Comparison of ENCODE assay signal across 19 cellular contexts in genomic region chr14:94970937-94971730, GRCh38.
DNase-seq lines count a peak whose midpoint lies in the region; ATAC-seq, FAIRE-seq and TF ChIP-seq lines count a peak whose summit lies in the region.
"Had no signal": no experiment of that assay in that cellular context is flagged by ENCODE, and none has a peak within 500 bp of the region (broad histone marks: within the 10 kb centered on the region; RNA-seq: fewer than 3 reads in every experiment).

No MANE protein-coding gene starts in this region.

- no peak for FAIRE-seq in A549 (lab: Jason Lieb, UNC)
- FAIRE-seq: A204.1, GM12892 had no signal

- H3K27ac ChIP-seq in A549 (no peak overlapping the region), heart left ventricle (peak overlapping the region in 10 of 12 donors; percentile 8 to 79 (median 52)), psoas muscle (peak overlapping the region; percentile 48)
- H3K27ac ChIP-seq: epithelial cell of prostate had no signal

- TF ChIP-seq CTCF in A549 (IDR thresholded peaks at IDR 0.05) (no peak), brain (conservative IDR thresholded peaks at IDR 0.05) (no peak), heart left ventricle (IDR thresholded peaks at IDR 0.05) (no peak), psoas muscle (IDR thresholded peaks at IDR 0.05) (no peak)

- peak overlapping the region in 3 of 5 experiments; percentile 2 to 33 (median 11) for H3K4me3 Mint-ChIP-seq in brain
- H3K4me3 Mint-ChIP-seq in activated T-helper 1 cell treated with anti-CD3 and anti-CD28 coated beads, Interleukin-12 subunit alpha, Interleukin-12 subunit beta, Interleukin-2, Interleukin-4 antibody, amounts not matched to agents 30 ng/mL and 10 ng/mL and 1 ng/mL, durations not matched to agents 14 hours and 24 hours and 36 hours = no peak overlapping the region
- H3K4me3 Mint-ChIP-seq: activated naive CD4-positive, alpha-beta T cell treated with anti-CD3 and anti-CD28 coated beads, Interleukin-2, amount 50 U/mL, for 24 hours; CD8-positive, alpha-beta T cell; stimulated activated naive CD8-positive, alpha-beta T cell treated with anti-CD3 and anti-CD28 coated beads, Interleukin-15, amount 100 ng/mL, for 72 hours had no signal

- H3K36me3 Mint-ChIP-seq in brain = no peaks in the 10 kb centered on the region
- no peaks in the 10 kb centered on the region for H3K36me3 Mint-ChIP-seq in activated T-helper 1 cell treated with anti-CD3 and anti-CD28 coated beads, Interleukin-12 subunit alpha, Interleukin-12 subunit beta, Interleukin-2, Interleukin-4 antibody, amounts not matched to agents 30 ng/mL and 10 ng/mL and 1 ng/mL, durations not matched to agents 14 hours and 24 hours and 36 hours (ENCODE audit: low read depth)
- H3K36me3 Mint-ChIP-seq: activated naive CD4-positive, alpha-beta T cell treated with anti-CD3 and anti-CD28 coated beads, Interleukin-2, amount 50 U/mL, for 24 hours; CD8-positive, alpha-beta T cell had no signal

- H3K4me1 ChIP-seq in A549 (no peaks in the 10 kb centered on the region), heart left ventricle (peaks cover 0 to 8% (median 0%) of the 10 kb centered on the region in 12 donors), psoas muscle (no peaks in the 10 kb centered on the region)

- H3K27me3 ChIP-seq in heart left ventricle (no peaks in the 10 kb centered on the region), psoas muscle (ENCODE audit: insufficient read depth in 3 of 3, low read length in 2 of 3) (no peaks in the 10 kb centered on the region)

- intact Hi-C loops in heart left ventricle (cut with DNase I) (no loop called here), psoas muscle (cut with DNase I) (no loop called here)
- intact Hi-C loops in activated T-helper 1 cell treated with anti-CD3 and anti-CD28 coated beads, Interleukin-12 subunit alpha, Interleukin-12 subunit beta, Interleukin-2, Interleukin-4 antibody, amounts not matched to agents 30 ng/mL and 10 ng/mL and 1 ng/mL, durations not matched to agents 14 hours and 24 hours and 36 hours (cut with micrococcal nuclease) = no loop called here

- no peak for TF ChIP-seq EP300 in A549 (IDR thresholded peaks at IDR 0.05)

- peaks cover 25% of the 10 kb centered on the region for H3K27me3 Mint-ChIP-seq in brain
- peaks cover 12% of the 10 kb centered on the region for H3K27me3 Mint-ChIP-seq in activated T-helper 1 cell treated with anti-CD3 and anti-CD28 coated beads, Interleukin-12 subunit alpha, Interleukin-12 subunit beta, Interleukin-2, Interleukin-4 antibody, amounts not matched to agents 30 ng/mL and 10 ng/mL and 1 ng/mL, durations not matched to agents 14 hours and 24 hours and 36 hours (ENCODE audit: insufficient read depth)

- POLR2A ChIA-PET in A549 (lab: Yijun Ruan, JAX) = no interaction called here

- H3K36me3 ChIP-seq in heart left ventricle = no peaks in the 10 kb centered on the region
- no peaks in the 10 kb centered on the region for H3K36me3 ChIP-seq in psoas muscle (ENCODE audit: insufficient read depth in 1 of 2, low read depth in 1 of 2)

- H3K27ac Mint-ChIP-seq in brain = peak overlapping the region; percentile 7 to 87 (median 72)
- no peak overlapping the region for H3K27ac Mint-ChIP-seq in activated T-helper 1 cell treated with anti-CD3 and anti-CD28 coated beads, Interleukin-12 subunit alpha, Interleukin-12 subunit beta, Interleukin-2, Interleukin-4 antibody, amounts not matched to agents 30 ng/mL and 10 ng/mL and 1 ng/mL, durations not matched to agents 14 hours and 24 hours and 36 hours
- H3K27ac Mint-ChIP-seq: activated naive CD4-positive, alpha-beta T cell treated with anti-CD3 and anti-CD28 coated beads, Interleukin-2, amount 50 U/mL, for 24 hours; CD8-positive, alpha-beta T cell; stimulated activated naive CD8-positive, alpha-beta T cell treated with anti-CD3 and anti-CD28 coated beads, Interleukin-15, amount 100 ng/mL, for 72 hours had no signal

- CTCF ChIA-PET in A549 (lab: Yijun Ruan, JAX) = no interaction called here

- WGBS in A549 (ENCODE audit: missing lambda C conversion rate) = 8% methylated on average over 2 of the region's 2 CpGs
- WGBS in heart left ventricle, 4 donors = 51 to 76% (median 58%) methylated on average over 2 of the region's 2 CpGs
- WGBS in psoas muscle, 3 donors = 11 to 30% (median 23%) methylated on average over 2 of the region's 2 CpGs

- no peak for ATAC-seq in A549
- peak; percentile 21 to 44 (median 38) for ATAC-seq in heart left ventricle
- ATAC-seq in psoas muscle = peak in 2 of 4 donors; percentile 14 to 60
- ATAC-seq: CD8-positive, alpha-beta T cell; stimulated activated naive CD8-positive, alpha-beta T cell treated with anti-CD3 and anti-CD28 coated beads, Interleukin-15, amount 100 ng/mL, for 72 hours had no signal

- TF ChIP-seq POLR2A in A549 (IDR thresholded peaks at IDR 0.05; ENCODE audit: low read length) (no peak), heart left ventricle (IDR thresholded peaks at IDR 0.05) (no peak)

- no peak for TF ChIP-seq RAD21 in A549 (conservative IDR thresholded peaks at IDR 0.05 in 1 of 2, IDR thresholded peaks at IDR 0.05 in 1 of 2)

- H3K9me3 ChIP-seq in A549 (0 out of 3 replicates have a peak, but pooled peaks cover 6% of the 10 kb centered on the region), heart left ventricle (peaks cover 0 to 11% (median 0%) of the 10 kb centered on the region in 12 donors), psoas muscle (no peaks in the 10 kb centered on the region)

- H3K4me3 ChIP-seq in A549 (no peak overlapping the region), heart left ventricle (peak overlapping the region in 2 of 12 donors; percentile 1 to 21), psoas muscle (no peak overlapping the region)

- no peak for DNase-seq in A549 (ENCODE audit: low read depth in 1 of 2, low spot score in 1 of 2)
- DNase-seq in heart left ventricle = no peak
- peak in 1 of 2 donors; percentile 45 for DNase-seq in psoas muscle
- DNase-seq in HCEC 1CT = no peak
- no peak for DNase-seq in activated T-helper 1 cell treated with anti-CD3 and anti-CD28 coated beads, Interleukin-12 subunit alpha, Interleukin-12 subunit beta, Interleukin-2, Interleukin-4 antibody, amounts not matched to agents 30 ng/mL and 10 ng/mL and 1 ng/mL, durations not matched to agents 14 hours and 24 hours and 36 hours (ENCODE audit: low spot score)
- no peak for DNase-seq in SKM-1 treated with dmso at 0.1 percent for 144 hours (lab: John Stamatoyannopoulos, UW; ENCODE audit: unreplicated experiment)
- no peak for DNase-seq in NCI-H2029 treated with DMSO at 0.1 percent for 48 hours (lab: John Stamatoyannopoulos, UW)
- DNase-seq: activated CD4-positive, alpha-beta T cell treated with anti-CD3 and anti-CD28 coated beads for 48 hours; activated T-cell treated with anti-CD3 and anti-CD28 coated beads for 4 hours; CD8-positive, alpha-beta T cell; mammary epithelial cell; SIG-M5; stimulated activated naive CD8-positive, alpha-beta T cell treated with anti-CD3 and anti-CD28 coated beads, Interleukin-15, amount 100 ng/mL, for 72 hours; T-helper 9 cell had no signal

- no peak overlapping the region for H3K4me2 ChIP-seq in A549

- peaks cover 6% of the 10 kb centered on the region for H3K4me1 Mint-ChIP-seq in brain
- H3K4me1 Mint-ChIP-seq in activated T-helper 1 cell treated with anti-CD3 and anti-CD28 coated beads, Interleukin-12 subunit alpha, Interleukin-12 subunit beta, Interleukin-2, Interleukin-4 antibody, amounts not matched to agents 30 ng/mL and 10 ng/mL and 1 ng/mL, durations not matched to agents 14 hours and 24 hours and 36 hours (ENCODE audit: low read depth) = no peaks in the 10 kb centered on the region
- H3K4me1 Mint-ChIP-seq: activated naive CD4-positive, alpha-beta T cell treated with anti-CD3 and anti-CD28 coated beads, Interleukin-2, amount 50 U/mL, for 24 hours; stimulated activated naive CD8-positive, alpha-beta T cell treated with anti-CD3 and anti-CD28 coated beads, Interleukin-15, amount 100 ng/mL, for 72 hours had no signal

- H3K9me3 Mint-ChIP-seq in brain = peaks cover 3 to 9% (median 4%) of the 10 kb centered on the region in 5 experiments
- H3K9me3 Mint-ChIP-seq in activated T-helper 1 cell treated with anti-CD3 and anti-CD28 coated beads, Interleukin-12 subunit alpha, Interleukin-12 subunit beta, Interleukin-2, Interleukin-4 antibody, amounts not matched to agents 30 ng/mL and 10 ng/mL and 1 ng/mL, durations not matched to agents 14 hours and 24 hours and 36 hours = no peaks in the 10 kb centered on the region
- H3K9me3 Mint-ChIP-seq: activated naive CD4-positive, alpha-beta T cell treated with anti-CD3 and anti-CD28 coated beads, Interleukin-2, amount 50 U/mL, for 24 hours; CD8-positive, alpha-beta T cell; stimulated activated naive CD8-positive, alpha-beta T cell treated with anti-CD3 and anti-CD28 coated beads, Interleukin-15, amount 100 ng/mL, for 72 hours had no signal

TF ChIP-seq in A549, 52 proteins besides CTCF, POLR2A, EP300 and RAD21:
- TF ChIP-seq MAFK (IDR thresholded peaks at IDR 0.05; ENCODE audit: partially characterized antibody) = peak; percentile 93
- TF ChIP-seq BCL3 (IDR thresholded peaks at IDR 0.05) = no peak

Comparison
In these comparisons a context has a peak if more than half of its experiments do, and no peak if none do; other contexts are left out.
1. ATAC-seq: peak in heart left ventricle (4 of 4); none in A549 (0 of 2).
2. H3K27ac ChIP-seq: peak in heart left ventricle (10 of 12) and psoas muscle (single experiment); none in A549 (0 of 2).